In genomic region chr12:948238-948637, GRCh38 we compare ENCODE assay signal across 2 cellular contexts.
TF ChIP-seq lines count a peak whose summit lies in the region.

No MANE protein-coding gene starts in this region.

TF ChIP-seq in GM12878, 131 proteins besides CTCF, POLR2A, EP300 and RAD21:
- no peak for TF ChIP-seq CEBPB (IDR thresholded peaks at IDR 0.05; ENCODE audit: borderline replicate concordance in 1 of 2, low read depth in 2 of 2, low read length in 2 of 2)
- 0 out of 2 replicates have a peak, but pooled peaks have one; percentile 24 for TF ChIP-seq ZNF217 (IDR thresholded peaks at IDR 0.05)
- TF ChIP-seq MLLT1 (IDR thresholded peaks at IDR 0.05), result peak; percentile 76
- no peak for TF ChIP-seq EGR1 (IDR thresholded peaks at IDR 0.05; ENCODE audit: borderline replicate concordance in 1 of 2, low read depth in 2 of 2, low read length in 2 of 2)
- TF ChIP-seq IRF5 (IDR thresholded peaks at IDR 0.05; ENCODE audit: borderline replicate concordance), result no peak
- TF ChIP-seq CHD2 (IDR thresholded peaks at IDR 0.05; ENCODE audit: borderline replicate concordance, low read depth, low read length), result no peak
- TF ChIP-seq ZBTB33 (IDR thresholded peaks at IDR 0.05), result peak; percentile 50; the same call in 1 of the 2 replicates
- TF ChIP-seq POU2F2 (IDR thresholded peaks at IDR 0.05; ENCODE audit: borderline replicate concordance, low read depth, low read length), result no peak

TF ChIP-seq in liver, 16 proteins besides CTCF, POLR2A, EP300 and RAD21:
- TF ChIP-seq YY1 (IDR thresholded peaks at IDR 0.05), result no peak
- TF ChIP-seq FOXA1 (IDR thresholded peaks at IDR 0.05), result no peak
- no peak for TF ChIP-seq FOXA2 (IDR thresholded peaks at IDR 0.05)
- TF ChIP-seq EGR1 (IDR thresholded peaks at IDR 0.05; ENCODE audit: low read depth in 2 of 2), result no peak
